ENCODE assay signal across 1 cellular context in genomic region chr13:49602005-49602404, GRCh38.
TF ChIP-seq lines count a peak whose summit lies in the region.

No MANE protein-coding gene starts in this region.

TF ChIP-seq in IMR-90, 13 proteins besides CTCF, POLR2A, EP300 and RAD21:
- TF ChIP-seq USF2 (IDR thresholded peaks at IDR 0.05; ENCODE audit: low read depth, low read length) = no peak
- TF ChIP-seq RFX5 (IDR thresholded peaks at IDR 0.05; ENCODE audit: low read depth, low read length) = no peak
